13 cellular contexts compared by ENCODE assay signal in genomic region chr1:233904979-233905415, GRCh38. TPM values are rescaled to one million over a fixed set of nuclear protein-coding genes. Genes with fewer than 3 reads are reported as not detected.
DNase-seq lines count a peak whose midpoint lies in the region; ATAC-seq, FAIRE-seq and TF ChIP-seq lines count a peak whose summit lies in the region.
"Had no signal": no experiment of that assay in that cellular context is flagged by ENCODE, and none has a peak within 500 bp of the region (broad histone marks: within the 10 kb centered on the region; RNA-seq: fewer than 3 reads in every experiment).

No MANE protein-coding gene starts in this region.

- H3K4me3 ChIP-seq in Panc1 (ENCODE audit: low read depth in 2 of 2, low read length in 2 of 2): peak overlapping the region; percentile 68 to 95
- H3K4me3 ChIP-seq in osteoblast (ENCODE audit: insufficient read depth, low read length): no peak overlapping the region
- H3K4me3 ChIP-seq: ovary had no signal

- H3K36me3 ChIP-seq in ES-I3 (ENCODE audit: insufficient read depth, low read length) (no peaks in the 10 kb centered on the region), Panc1 (ENCODE audit: control insufficient read depth, insufficient read depth, low read length) (no peaks in the 10 kb centered on the region; the same call in 1 of the 2 replicates), osteoblast (ENCODE audit: insufficient read depth, low read length) (no peaks in the 10 kb centered on the region)
- H3K36me3 ChIP-seq: ovary had no signal

- BruUV-seq in Panc1 (replicated peaks; lab: Mats Ljungman, UMichigan): no TSS peak

- peaks cover 12% of the 10 kb centered on the region for H3K27me3 Mint-ChIP-seq in glutamatergic neuron (ENCODE audit: unreplicated experiment)
- H3K27me3 Mint-ChIP-seq in T-helper 2 cell treated with Interferon-gamma antibody and Interleukin-4, amounts not matched to agents 5 μg/mL and 100 μg/mL, for 36 hours (ENCODE audit: low read depth): peaks cover 50% of the 10 kb centered on the region
- H3K27me3 Mint-ChIP-seq in CD14-positive monocyte (ENCODE audit: low read depth in 3 of 3): peaks cover 50 to 61% (median 56%) of the 10 kb centered on the region in 3 donors

- DNase-seq in Panc1 (ENCODE audit: low read depth, low spot score): no peak
- DNase-seq in glutamatergic neuron: peak; percentile 58
- peak; percentile 80 for DNase-seq in osteoblast (ENCODE audit: insufficient read length, low spot score, missing footprints)
- DNase-seq in T-helper 2 cell treated with Interferon-gamma antibody and Interleukin-4, amounts not matched to agents 5 μg/mL and 100 μg/mL, for 36 hours (ENCODE audit: low spot score): no peak
- no peak for DNase-seq in CD14-positive monocyte (ENCODE audit: low spot score)
- DNase-seq in GM12892 (ENCODE audit: insufficient read length): no peak
- DNase-seq: activated CD4-positive, alpha-beta T cell treated with anti-CD3 and anti-CD28 coated beads for 4 hours; GF-D8; HCEC 1CT; NCI-H1436 had no signal

- H3K36me3 Mint-ChIP-seq in glutamatergic neuron (ENCODE audit: unreplicated experiment) (peaks cover 6% of the 10 kb centered on the region), CD14-positive monocyte (peaks cover 2 to 3% of the 10 kb centered on the region in 2 donors)
- peaks cover 2% of the 10 kb centered on the region for H3K36me3 Mint-ChIP-seq in T-helper 2 cell treated with Interferon-gamma antibody and Interleukin-4, amounts not matched to agents 5 μg/mL and 100 μg/mL, for 36 hours (ENCODE audit: low read depth)

- in situ Hi-C loops in Panc1 (cut with HindIII; ENCODE audit: low pct_unique_long_range_greater_than_20kb, low sequenced_read_pairs): no loop called here

- no peak overlapping the region for H3K4me2 ChIP-seq in osteoblast (ENCODE audit: insufficient read depth, low read length)

- H3K27ac Mint-ChIP-seq in glutamatergic neuron (ENCODE audit: unreplicated experiment) (no peak overlapping the region), CD14-positive monocyte (no peak overlapping the region)
- H3K27ac Mint-ChIP-seq in T-helper 2 cell treated with Interferon-gamma antibody and Interleukin-4, amounts not matched to agents 5 μg/mL and 100 μg/mL, for 36 hours: no peak overlapping the region

- no peak for TF ChIP-seq POLR2A in GM12892 (IDR thresholded peaks at IDR 0.05; ENCODE audit: low read depth, low read length)

- H3K79me2 ChIP-seq in osteoblast (ENCODE audit: insufficient read depth, low read length): no peaks in the 10 kb centered on the region

- intact Hi-C loops in Panc1 (cut with micrococcal nuclease; ENCODE audit: unreplicated experiment): loop anchor here (5.0 to 10.0 kb wide), 4 partner anchors 110 to 510 kb away; no protein-coding TSS in a partner anchor
- intact Hi-C loops in CD14-positive monocyte (cut with micrococcal nuclease): no loop called here

- no peak for TF ChIP-seq CTCF in Panc1 (IDR thresholded peaks at IDR 0.05)
- TF ChIP-seq CTCF in glutamatergic neuron (IDR thresholded peaks at IDR 0.05; ENCODE audit: partially characterized antibody, unreplicated experiment): no peak
- TF ChIP-seq CTCF in osteoblast (IDR thresholded peaks at IDR 0.05; ENCODE audit: extremely low read depth, low read depth, low read length): no peak
- TF ChIP-seq CTCF in CD14-positive monocyte (IDR thresholded peaks at IDR 0.05): no peak

- ATAC-seq in Panc1 (peak; percentile 62), HG02759 (IDR thresholded peaks at IDR 0.05; ENCODE audit: unreplicated experiment) (no peak)

- no peak overlapping the region for H2AFZ ChIP-seq in osteoblast (ENCODE audit: low read length)

- H4K20me1 ChIP-seq in osteoblast (ENCODE audit: insufficient read depth, low read length): no peaks in the 10 kb centered on the region

- H3K4me3 Mint-ChIP-seq in glutamatergic neuron (ENCODE audit: unreplicated experiment) (peak overlapping the region; percentile 66), CD14-positive monocyte (peak overlapping the region in 1 of 2 donors; percentile 69)
- H3K4me3 Mint-ChIP-seq in T-helper 2 cell treated with Interferon-gamma antibody and Interleukin-4, amounts not matched to agents 5 μg/mL and 100 μg/mL, for 36 hours: no peak overlapping the region

- H3K27me3 ChIP-seq in Panc1 (ENCODE audit: control insufficient read depth, insufficient read depth, low read length) (no peaks in the 10 kb centered on the region), osteoblast (ENCODE audit: insufficient read depth, low read length) (no peaks in the 10 kb centered on the region)
- H3K27me3 ChIP-seq: ovary had no signal

- H3K9me3 ChIP-seq in ES-I3 (ENCODE audit: control insufficient read depth, insufficient read depth, low read length) (no peaks in the 10 kb centered on the region), Panc1 (ENCODE audit: control insufficient read depth, insufficient read depth, low read depth, low read length) (no peaks in the 10 kb centered on the region), osteoblast (ENCODE audit: low read depth, low read length) (no peaks in the 10 kb centered on the region)

- POLR2A ChIA-PET in Panc1 (lab: Charles Lee): no interaction called here

- CTCF ChIA-PET in Panc1 (lab: Charles Lee): interaction anchor here (0.7 to 1.5 kb wide), 2 partner anchors 53 to 464 kb away, joined by 6 to 8 read pairs; no protein-coding TSS in a partner anchor

- H3K4me1 ChIP-seq in ES-I3 (ENCODE audit: insufficient read depth, low read length): no peaks in the 10 kb centered on the region
- H3K4me1 ChIP-seq in Panc1 (ENCODE audit: control insufficient read depth, insufficient read depth, low read length): peaks cover 23% of the 10 kb centered on the region
- H3K4me1 ChIP-seq in osteoblast (ENCODE audit: insufficient read depth, low read length): no peaks in the 10 kb centered on the region

- H3K4me1 Mint-ChIP-seq in glutamatergic neuron (ENCODE audit: low read depth, unreplicated experiment): peaks cover 2% of the 10 kb centered on the region
- H3K4me1 Mint-ChIP-seq in T-helper 2 cell treated with Interferon-gamma antibody and Interleukin-4, amounts not matched to agents 5 μg/mL and 100 μg/mL, for 36 hours (ENCODE audit: low read depth): peaks cover 2% of the 10 kb centered on the region
- H3K4me1 Mint-ChIP-seq in CD14-positive monocyte: peaks cover 2% of the 10 kb centered on the region

- H3K27ac ChIP-seq in Panc1 (ENCODE audit: low read length) (peak overlapping the region; percentile 97), osteoblast (ENCODE audit: low read depth, low read length) (no peak overlapping the region)
- H3K27ac ChIP-seq: ovary had no signal

- H3K9me3 Mint-ChIP-seq in glutamatergic neuron (ENCODE audit: unreplicated experiment): peaks cover 2% of the 10 kb centered on the region
- no peaks in the 10 kb centered on the region for H3K9me3 Mint-ChIP-seq in T-helper 2 cell treated with Interferon-gamma antibody and Interleukin-4, amounts not matched to agents 5 μg/mL and 100 μg/mL, for 36 hours
- H3K9me3 Mint-ChIP-seq in CD14-positive monocyte: peaks cover 3 to 15% (median 10%) of the 10 kb centered on the region in 7 donors

- H3K9ac ChIP-seq in ES-I3 (ENCODE audit: low read depth, low read length): peak overlapping the region; percentile 80

- no peak for FAIRE-seq in GM12892 (lab: Jason Lieb, UNC)

RNA-seq across cellular contexts. Expression of gene SLC35F3, which starts 0.5 kb away (rescaled TPM):
- 19.1 TPM for total RNA-seq in Panc1 (2021; ENCODE audit: unreplicated experiment)
- 15.3 TPM for polyA plus RNA-seq in Panc1 (2012; ENCODE audit: insufficient read length)
- 0.98 TPM for total RNA-seq in glutamatergic neuron (ENCODE audit: unreplicated experiment)
- not detected in 2 replicates for total RNA-seq in osteoblast
- polyA plus RNA-seq in CD14-positive monocyte: under 1 TPM in 1 of 2 donors, not detected in 1; 0.78 TPM
- not detected for polyA plus RNA-seq in GM12892 (2012; ENCODE audit: missing spikeins)

Comparison
In these comparisons a context has a peak if more than half of its experiments do, and no peak if none do; other contexts are left out.
1. DNase-seq: peak in glutamatergic neuron (single experiment) and osteoblast (single experiment); none in Panc1 (single experiment), T-helper 2 cell treated with Interferon-gamma antibody and Interleukin-4, amounts not matched to agents 5 μg/mL and 100 μg/mL, for 36 hours (single experiment), CD14-positive monocyte (single experiment) and GM12892 (single experiment).
2. RNA of gene SLC35F3, which starts 0.5 kb away (total RNA-seq): 19.1 TPM in Panc1 (single experiment); 0.98 TPM in glutamatergic neuron (single experiment) and not detected in osteoblast; every median in the first group is over 10 times any median in the second.